17 cellular contexts compared by ENCODE assay signal in genomic region chr1:5983361-5984103, GRCh38. TPM values are rescaled to one million over a fixed set of nuclear protein-coding genes. Genes with fewer than 3 reads are reported as not detected.
DNase-seq lines count a peak whose midpoint lies in the region; ATAC-seq, FAIRE-seq and TF ChIP-seq lines count a peak whose summit lies in the region.
"Had no signal": no experiment of that assay in that cellular context is flagged by ENCODE, and none has a peak within 500 bp of the region (broad histone marks: within the 10 kb centered on the region; RNA-seq: fewer than 3 reads in every experiment).

No MANE protein-coding gene starts in this region.

- H4K20me1 ChIP-seq in keratinocyte (ENCODE audit: control insufficient read depth, extremely low read depth, insufficient read depth, low read length): no peaks in the 10 kb centered on the region

- DNase-seq in AG09319 (ENCODE audit: extremely low read depth, low read depth): peak; percentile 35
- DNase-seq in HT1080 (ENCODE audit: low read depth): peak; percentile 96
- peak; percentile 44 for DNase-seq in brain microvascular endothelial cell
- peak; percentile 45 for DNase-seq in keratinocyte (ENCODE audit: low read depth, low spot score)
- no peak for DNase-seq in activated gamma-delta T cell (lab: John Stamatoyannopoulos, UW)
- no peak for DNase-seq in sciatic nerve (ENCODE audit: low spot score)
- DNase-seq: activated CD4-positive, alpha-beta T cell treated with anti-CD3 and anti-CD28 coated beads, Interleukin-2, amount 10 ng/mL, durations not matched to agents 24 days and 14 days; CD4-positive, alpha-beta memory T cell; KG1; kidney; NCI-H1417 treated with DMSO at 0.1 percent for 48 hours; NCI-H446 treated with DMSO at 0.1 percent for 48 hours; PC-9; stimulated activated CD4-positive, alpha-beta T cell treated with anti-CD3 and anti-CD28 coated beads, Interleukin-4, amount 100 ng/mL, for 24 hours had no signal

- in situ Hi-C loops in brain microvascular endothelial cell (cut with HindIII; ENCODE audit: low pct_ligation_motif_present, low sequenced_read_pairs): no loop called here

- no peaks in the 10 kb centered on the region for H3K36me3 ChIP-seq in brain microvascular endothelial cell (replicated peaks)
- peaks cover 0 to 4% of the 10 kb centered on the region in 2 experiments for H3K36me3 ChIP-seq in keratinocyte (ENCODE audit: control insufficient read depth in 2 of 2, extremely low read depth in 1 of 2, insufficient read depth in 2 of 2, low read length in 2 of 2)

- dilution Hi-C loops in keratinocyte (cut with MboI; ENCODE audit: extremely low pct_ligation_motif_present, low sequenced_read_pairs): no loop called here

- H3K9me1 ChIP-seq in keratinocyte (ENCODE audit: control insufficient read depth, extremely low read depth, insufficient read depth, low read length): no peaks in the 10 kb centered on the region

- ATAC-seq in HG03439 (IDR thresholded peaks at IDR 0.05; ENCODE audit: unreplicated experiment) (no peak), sciatic nerve (no peak), HG02763 (IDR thresholded peaks at IDR 0.05; ENCODE audit: unreplicated experiment) (no peak)
- ATAC-seq: gastroesophageal sphincter had no signal

- H3K79me2 ChIP-seq in keratinocyte (ENCODE audit: control insufficient read depth, insufficient read depth, low read length): no peaks in the 10 kb centered on the region

- H3K27ac ChIP-seq in brain microvascular endothelial cell (no peak overlapping the region), keratinocyte (ENCODE audit: control insufficient read depth, insufficient read depth, low read length) (no peak overlapping the region)
- H3K27ac ChIP-seq: gastroesophageal sphincter, PC-9 had no signal

- H3K27me3 ChIP-seq in brain microvascular endothelial cell (replicated peaks) (no peaks in the 10 kb centered on the region), keratinocyte (ENCODE audit: control insufficient read depth, extremely low read depth, insufficient read depth, low read length) (no peaks in the 10 kb centered on the region)
- H3K27me3 ChIP-seq: gastroesophageal sphincter had no signal

- FAIRE-seq in keratinocyte (lab: Jason Lieb, UNC): peak; percentile 65
- FAIRE-seq: kidney had no signal

- no peak overlapping the region for H2AFZ ChIP-seq in keratinocyte (ENCODE audit: control insufficient read depth, low read length)
- H2AFZ ChIP-seq: PC-9 had no signal

- no peaks in the 10 kb centered on the region for H3K9me3 ChIP-seq in keratinocyte (ENCODE audit: control insufficient read depth, low read depth, low read length)
- H3K9me3 ChIP-seq: gastroesophageal sphincter had no signal

- no peak overlapping the region for H3K4me3 ChIP-seq in brain microvascular endothelial cell (ENCODE audit: low read depth, low read length)
- H3K4me3 ChIP-seq in keratinocyte (ENCODE audit: control insufficient read depth in 2 of 3, extremely low read depth in 1 of 3, insufficient read depth in 2 of 3, low read depth in 1 of 3, low read length in 3 of 3): no peak overlapping the region
- H3K4me3 ChIP-seq: gastroesophageal sphincter, PC-9 had no signal

- intact Hi-C loops in sciatic nerve (cut with DNase I): no loop called here

- TF ChIP-seq CTCF in AG09319 (IDR thresholded peaks at IDR 0.05; ENCODE audit: low read depth, low read length): no peak
- TF ChIP-seq CTCF in brain microvascular endothelial cell (IDR thresholded peaks at IDR 0.05; ENCODE audit: low read depth, low read length, missing control alignments): no peak
- no peak for TF ChIP-seq CTCF in keratinocyte (optimal IDR thresholded peaks at IDR 0.05 in 1 of 3, IDR thresholded peaks at IDR 0.05 in 1 of 3, conservative IDR thresholded peaks at IDR 0.05 in 1 of 3; ENCODE audit: extremely low read depth in 1 of 3, insufficient read depth in 2 of 3, low read length in 3 of 3)

- peaks cover 9% of the 10 kb centered on the region for H3K4me1 ChIP-seq in keratinocyte (ENCODE audit: control insufficient read depth, extremely low read depth, insufficient read depth, low read length)

- H3K4me2 ChIP-seq in keratinocyte (ENCODE audit: control insufficient read depth, extremely low read depth, insufficient read depth, low read depth, low read length): no peak overlapping the region
- H3K4me2 ChIP-seq: PC-9 had no signal

- no peak overlapping the region for H3K9ac ChIP-seq in keratinocyte (ENCODE audit: control insufficient read depth, extremely low read depth, insufficient read depth, low read length)

RNA-seq across cellular contexts. Expression of gene NPHP4, which starts 8.7 kb away (rescaled TPM):
- 3.5 and 4.9 TPM in 2 replicates for total RNA-seq in HT1080 (2014; rRNA removed; shearing (Covaris generic))
- polyA plus RNA-seq in HT1080 (2015; cell fraction: cytosol; rRNA removed): 6.3 and 6.4 TPM in 2 replicates
- polyA plus RNA-seq in HT1080 (2015; cell fraction: nucleus; rRNA removed): 22.6 and 23.1 TPM in 2 replicates
- polyA plus RNA-seq in keratinocyte: 3.6 to 5.1 TPM (median 3.7 TPM) in 3 replicates
- 2.3 TPM for polyA plus RNA-seq in keratinocyte (2011; ENCODE audit: low read depth)
- polyA plus RNA-seq in keratinocyte (2011; cell fraction: cytosol; rRNA removed): 2.5 and 4.5 TPM in 2 replicates
- polyA plus RNA-seq in keratinocyte (2011; cell fraction: nucleus; rRNA removed): 17.6 and 24.5 TPM in 2 replicates
- 4.2 and 6.9 TPM in 2 replicates for polyA plus RNA-seq in keratinocyte (2012; ENCODE audit: low replicate concordance)
- polyA minus RNA-seq in keratinocyte: 8.9 to 11.9 TPM (median 9.2 TPM) in 3 replicates
- polyA minus RNA-seq in keratinocyte (2011; cell fraction: cytosol; rRNA and poly(A)+ RNA removed): 7.3 TPM
- 14.9 and 21.6 TPM in 2 replicates for polyA minus RNA-seq in keratinocyte (2011; cell fraction: nucleus; rRNA and poly(A)+ RNA removed)
- total RNA-seq in sciatic nerve: 18.0 TPM

Comparison
In these comparisons a context has a peak if more than half of its experiments do, and no peak if none do; other contexts are left out.
1. DNase-seq: peak in AG09319 (single experiment), HT1080 (single experiment), brain microvascular endothelial cell (single experiment) and keratinocyte (single experiment); none in activated gamma-delta T cell (single experiment) and sciatic nerve (single experiment).